8 cellular contexts compared by ENCODE assay signal in the genomic region with DNA sequence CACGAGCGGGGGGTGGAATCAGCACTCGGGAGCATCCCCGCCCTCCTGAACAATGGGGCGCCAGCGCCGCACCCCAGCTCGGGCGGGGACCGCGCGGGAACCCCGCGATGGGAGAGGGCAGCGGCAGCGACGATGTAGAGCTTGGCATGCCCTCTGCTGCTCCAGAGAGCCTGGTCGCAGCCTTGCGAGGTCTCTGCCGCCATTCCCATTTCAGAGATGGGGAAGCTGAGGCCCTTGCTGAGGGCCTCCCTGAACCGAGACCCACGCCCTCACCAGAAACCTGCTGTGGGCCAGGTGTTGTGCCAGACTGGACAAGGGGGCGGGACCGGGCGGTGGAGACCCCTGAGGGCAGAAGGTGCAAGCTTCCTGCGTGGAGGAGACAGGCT. TPM values are rescaled to one million over a fixed set of nuclear protein-coding genes. Genes with fewer than 3 reads are reported as not detected.
DNase-seq lines count a peak whose midpoint lies in the region; ATAC-seq lines count a peak whose summit lies in the region.

No MANE protein-coding gene starts in this region.

- H3K36me3 Mint-ChIP-seq in naive thymus-derived CD4-positive, alpha-beta T cell: peaks cover 0 to 1% (median 0%) of the 10 kb centered on the region in 5 donors

- intact Hi-C loops in naive thymus-derived CD4-positive, alpha-beta T cell (cut with micrococcal nuclease): loop anchor here (1.0 to 5.0 kb wide), 17 partner anchors 78 to 656 kb away; a partner anchor contains a TSS

- H3K27me3 ChIP-seq in HUES48 (ENCODE audit: control insufficient read depth, insufficient read depth, low read length): peaks cover 27% of the 10 kb centered on the region
- no peaks in the 10 kb centered on the region for H3K27me3 ChIP-seq in naive thymus-derived CD4-positive, alpha-beta T cell (ENCODE audit: control insufficient read depth in 2 of 2, insufficient read depth in 2 of 2, low read length in 2 of 2)

- no peaks in the 10 kb centered on the region for H3K9me3 Mint-ChIP-seq in naive thymus-derived CD4-positive, alpha-beta T cell

- H3K4me1 Mint-ChIP-seq in naive thymus-derived CD4-positive, alpha-beta T cell: peaks cover 17 to 41% (median 34%) of the 10 kb centered on the region in 7 donors

- peak; percentile 65 for DNase-seq in DMS53 (lab: John Stamatoyannopoulos, UW)
- no peak for DNase-seq in DMS53 treated with DMSO at 0.1 percent for 48 hours (lab: John Stamatoyannopoulos, UW; ENCODE audit: unreplicated experiment)
- DNase-seq in naive thymus-derived CD4-positive, alpha-beta T cell: no peak
- DNase-seq in NCI-H2081 (lab: John Stamatoyannopoulos, UW): no peak
- no peak for DNase-seq in LoVo (ENCODE audit: low spot score)
- no peak for DNase-seq in NCI-H446 (lab: John Stamatoyannopoulos, UW)

- CTCF ChIA-PET in naive thymus-derived CD4-positive, alpha-beta T cell (lab: Charles Lee): interaction anchor here (0.6 kb wide), 1 partner anchor 90 kb away, joined by 4 read pairs; no protein-coding TSS in a partner anchor

- H3K27ac ChIP-seq in HUES48 (ENCODE audit: low read depth, low read length) (peak overlapping the region; percentile 47), cingulate gyrus (ENCODE audit: low read depth, low read length) (peak overlapping the region; percentile 94)
- H3K27ac ChIP-seq in naive thymus-derived CD4-positive, alpha-beta T cell (ENCODE audit: low read depth, low read length): peak overlapping the region; percentile 79

- H3K27me3 Mint-ChIP-seq in naive thymus-derived CD4-positive, alpha-beta T cell: no peaks in the 10 kb centered on the region

- peak overlapping the region in 5 of 9 donors; percentile 31 to 87 (median 86) for H3K27ac Mint-ChIP-seq in naive thymus-derived CD4-positive, alpha-beta T cell

- no peaks in the 10 kb centered on the region for H3K36me3 ChIP-seq in HUES48 (ENCODE audit: control insufficient read depth, insufficient read depth, low read length)
- peaks cover 0 to 3% (median 0%) of the 10 kb centered on the region in 3 experiments for H3K36me3 ChIP-seq in naive thymus-derived CD4-positive, alpha-beta T cell (ENCODE audit: control insufficient read depth in 2 of 3, insufficient read depth in 3 of 3, low read length in 3 of 3)

- peak overlapping the region; percentile 77 to 98 (median 86) for H3K4me3 Mint-ChIP-seq in naive thymus-derived CD4-positive, alpha-beta T cell

- POLR2A ChIA-PET in naive thymus-derived CD4-positive, alpha-beta T cell (lab: Charles Lee): interaction anchor here (0.9 to 1.3 kb wide), 3 partner anchors 20 to 1549 kb away, joined by 3 to 5 read pairs (median 3); a partner anchor contains a TSS

- peak overlapping the region; percentile 84 for H3K4me3 ChIP-seq in HUES48 (ENCODE audit: low read depth, low read length)
- peak overlapping the region; percentile 85 for H3K4me3 ChIP-seq in naive thymus-derived CD4-positive, alpha-beta T cell (ENCODE audit: low read length)

- H3K9ac ChIP-seq in HUES48 (ENCODE audit: low read depth, low read length): peak overlapping the region; percentile 82

- H3K4me1 ChIP-seq in HUES48 (ENCODE audit: control insufficient read depth, insufficient read depth, low read length): peaks cover 16% of the 10 kb centered on the region
- H3K4me1 ChIP-seq in naive thymus-derived CD4-positive, alpha-beta T cell (ENCODE audit: control insufficient read depth in 2 of 2, insufficient read depth in 2 of 2, low read length in 2 of 2): peaks cover 22% of the 10 kb centered on the region in 2 donors

- H3K9me3 ChIP-seq in HUES48 (ENCODE audit: control insufficient read depth, insufficient read depth, low read length): no peaks in the 10 kb centered on the region
- no peaks in the 10 kb centered on the region for H3K9me3 ChIP-seq in naive thymus-derived CD4-positive, alpha-beta T cell (ENCODE audit: control insufficient read depth in 2 of 3, low read length in 3 of 3)

- no peak for ATAC-seq in naive thymus-derived CD4-positive, alpha-beta T cell

RNA-seq across cellular contexts. Expression of a gene that starts 0.6 kb away (rescaled TPM):
- 10 to 100 TPM in 4 of 5 experiments, 1 to 10 TPM in 1; 9.5 to 35.4 (median 11.1) TPM for total RNA-seq in naive thymus-derived CD4-positive, alpha-beta T cell
- 1 to 10 TPM; 3.9 to 7.4 TPM for polyA plus RNA-seq in naive thymus-derived CD4-positive, alpha-beta T cell
